Comparison of ENCODE assay signal across 16 cellular contexts in genomic region chr13:91383836-91384235, GRCh38. TPM values are rescaled to one million over a fixed set of nuclear protein-coding genes. Genes with fewer than 3 reads are reported as not detected.
A peak's percentile ranks its signal among the peaks of the same experiment; 100 is the strongest.
DNase-seq lines count a peak whose midpoint lies in the region; ATAC-seq lines count a peak whose summit lies in the region.
"Had no signal": no experiment of that assay in that cellular context is flagged by ENCODE, and none has a peak within 500 bp of the region (broad histone marks: within the 10 kb centered on the region; RNA-seq: fewer than 3 reads in every experiment).

No MANE protein-coding gene starts in this region.

- H3K36me3 Mint-ChIP-seq in activated naive CD4-positive, alpha-beta T cell treated with anti-CD3 and anti-CD28 coated beads, Interleukin-2, amount 50 U/mL, for 72 hours: no peaks in the 10 kb centered on the region
- H3K36me3 Mint-ChIP-seq in activated naive CD4-positive, alpha-beta T cell treated with anti-CD3 and anti-CD28 coated beads, Interleukin-2, amount 10 ng/mL, durations not matched to agents 7 days and 5 days: no peaks in the 10 kb centered on the region
- no peaks in the 10 kb centered on the region for H3K36me3 Mint-ChIP-seq in activated T-helper 17 cell treated with anti-CD3 and anti-CD28 coated beads, Interleukin-2, amount 50 U/mL, for 72 hours (ENCODE audit: low read depth)

- H3K27me3 Mint-ChIP-seq in activated naive CD4-positive, alpha-beta T cell treated with anti-CD3 and anti-CD28 coated beads, Interleukin-2, amount 10 ng/mL, durations not matched to agents 7 days and 5 days: peaks cover 15% of the 10 kb centered on the region
- peaks cover 23% of the 10 kb centered on the region for H3K27me3 Mint-ChIP-seq in activated T-helper 17 cell treated with anti-CD3 and anti-CD28 coated beads, Interleukin-2, amount 50 U/mL, for 72 hours

- peak; percentile 39 to 70 for ATAC-seq in activated naive CD4-positive, alpha-beta T cell treated with anti-CD3 and anti-CD28 coated beads, Interleukin-2, amount 50 U/mL, for 72 hours
- ATAC-seq in GM18520 (IDR thresholded peaks at IDR 0.05; ENCODE audit: unreplicated experiment): peak; percentile 52
- peak; percentile 35 for ATAC-seq in activated T-helper 17 cell treated with anti-CD3 and anti-CD28 coated beads, Interleukin-2, amount 50 U/mL, for 72 hours (replicated peaks)
- ATAC-seq: HepG2 had no signal

- no peak overlapping the region for H3K4me3 Mint-ChIP-seq in activated naive CD4-positive, alpha-beta T cell treated with anti-CD3 and anti-CD28 coated beads, Interleukin-2, amount 10 ng/mL, durations not matched to agents 7 days and 5 days
- no peak overlapping the region for H3K4me3 Mint-ChIP-seq in activated T-helper 17 cell treated with anti-CD3 and anti-CD28 coated beads, Interleukin-2, amount 50 U/mL, for 72 hours
- H3K4me3 Mint-ChIP-seq: CD4-positive, alpha-beta T cell; IgD-negative memory B cell had no signal

- no peaks in the 10 kb centered on the region for H3K9me3 Mint-ChIP-seq in activated naive CD4-positive, alpha-beta T cell treated with anti-CD3 and anti-CD28 coated beads, Interleukin-2, amount 50 U/mL, for 72 hours
- H3K9me3 Mint-ChIP-seq in activated naive CD4-positive, alpha-beta T cell treated with anti-CD3 and anti-CD28 coated beads, Interleukin-2, amount 10 ng/mL, durations not matched to agents 7 days and 5 days: no peaks in the 10 kb centered on the region
- no peaks in the 10 kb centered on the region for H3K9me3 Mint-ChIP-seq in activated T-helper 17 cell treated with anti-CD3 and anti-CD28 coated beads, Interleukin-2, amount 50 U/mL, for 72 hours
- H3K9me3 Mint-ChIP-seq: CD4-positive, alpha-beta T cell had no signal

- CTCF ChIA-PET in activated naive CD4-positive, alpha-beta T cell treated with anti-CD3 and anti-CD28 coated beads, Interleukin-2, amount 10 ng/mL, durations not matched to agents 7 days and 5 days (lab: Charles Lee): interaction anchor here (0.6 to 4.8 kb wide), 3 partner anchors 10 to 33 kb away, joined by 3 to 22 read pairs (median 6); no protein-coding TSS in a partner anchor

- DNase-seq in activated naive CD4-positive, alpha-beta T cell treated with anti-CD3 and anti-CD28 coated beads, Interleukin-2, amount 50 U/mL, for 72 hours (ENCODE audit: low spot score in 2 of 2): no peak
- DNase-seq in activated naive CD4-positive, alpha-beta T cell treated with anti-CD3 and anti-CD28 coated beads, Interleukin-2, amount 10 ng/mL, durations not matched to agents 7 days and 5 days: no peak
- no peak for DNase-seq in effector CD8-positive, alpha-beta T cell (lab: John Stamatoyannopoulos, UW)
- no peak for DNase-seq in activated CD8-positive, alpha-beta memory T cell treated with anti-CD3 and anti-CD28 coated beads for 24 hours
- DNase-seq: ACHN; BE2C; C1 segment of cervical spinal cord; CD4-positive, alpha-beta T cell; DMS153; DMS79; GDM1 had no signal

- no peak overlapping the region for H3K27ac Mint-ChIP-seq in activated naive CD4-positive, alpha-beta T cell treated with anti-CD3 and anti-CD28 coated beads, Interleukin-2, amount 50 U/mL, for 72 hours
- no peak overlapping the region for H3K27ac Mint-ChIP-seq in activated naive CD4-positive, alpha-beta T cell treated with anti-CD3 and anti-CD28 coated beads, Interleukin-2, amount 10 ng/mL, durations not matched to agents 7 days and 5 days
- no peak overlapping the region for H3K27ac Mint-ChIP-seq in activated T-helper 17 cell treated with anti-CD3 and anti-CD28 coated beads, Interleukin-2, amount 50 U/mL, for 72 hours
- H3K27ac Mint-ChIP-seq: CD4-positive, alpha-beta T cell; IgD-negative memory B cell had no signal

- no peaks in the 10 kb centered on the region for H3K4me1 Mint-ChIP-seq in activated naive CD4-positive, alpha-beta T cell treated with anti-CD3 and anti-CD28 coated beads, Interleukin-2, amount 10 ng/mL, durations not matched to agents 7 days and 5 days
- H3K4me1 Mint-ChIP-seq in activated T-helper 17 cell treated with anti-CD3 and anti-CD28 coated beads, Interleukin-2, amount 50 U/mL, for 72 hours: peaks cover 6% of the 10 kb centered on the region

RNA-seq across cellular contexts. Expression of gene GPC5, which starts 14.6 kb away (rescaled TPM):
- total RNA-seq in activated naive CD4-positive, alpha-beta T cell treated with anti-CD3 and anti-CD28 coated beads, Interleukin-2, amount 50 U/mL, for 72 hours: under 1 TPM; 0.11 to 0.78 TPM
- under 1 TPM; 0.09 to 0.29 TPM for total RNA-seq in activated T-helper 17 cell treated with anti-CD3 and anti-CD28 coated beads, Interleukin-2, amount 50 U/mL, for 72 hours
- total RNA-seq: A172; CD4-positive, alpha-beta T cell had no signal

RNA-seq across cellular contexts. Expression of gene MIR17HG, which starts 36.3 kb away (rescaled TPM):
- total RNA-seq in activated naive CD4-positive, alpha-beta T cell treated with anti-CD3 and anti-CD28 coated beads, Interleukin-2, amount 50 U/mL, for 72 hours: 10 to 100 TPM; 11.5 to 25.8 TPM
- total RNA-seq in activated T-helper 17 cell treated with anti-CD3 and anti-CD28 coated beads, Interleukin-2, amount 50 U/mL, for 72 hours: 10 to 100 TPM; 19.1 to 22.0 TPM
